ENCODE assay signal across 17 cellular contexts in genomic region chr10:78831457-78831856, GRCh38.
"Had no signal": no experiment of that assay in that cellular context is flagged by ENCODE, and none has a peak within 500 bp of the region (broad histone marks: within the 10 kb centered on the region; RNA-seq: fewer than 3 reads in every experiment).

No MANE protein-coding gene starts in this region.

- H3K9ac ChIP-seq: parathyroid adenoma had no signal

- H3K27me3 ChIP-seq: gastroesophageal sphincter, vagina had no signal

- H3K9me3 ChIP-seq: mucosa of descending colon, vagina had no signal

- H2AFZ ChIP-seq: parathyroid adenoma had no signal

- H3K4me3 ChIP-seq: gastroesophageal sphincter, mucosa of descending colon, tibial artery, vagina had no signal

- H3K27ac Mint-ChIP-seq: activated naive CD8-positive, alpha-beta T cell treated with anti-CD3 and anti-CD28 coated beads, Interleukin-2, amount 10 ng/mL, durations not matched to agents 7 days and 5 days; immature natural killer cell; stimulated activated effector memory CD8-positive, alpha-beta T cell treated with anti-CD3 and anti-CD28 coated beads, Interleukin-12 subunit alpha, Interleukin-12 subunit beta, amount 100 ng/mL, for 72 hours had no signal

- H3K4me1 Mint-ChIP-seq: activated naive CD8-positive, alpha-beta T cell treated with anti-CD3 and anti-CD28 coated beads, Interleukin-2, amount 10 ng/mL, durations not matched to agents 7 days and 5 days; immature natural killer cell; stimulated activated effector memory CD8-positive, alpha-beta T cell treated with anti-CD3 and anti-CD28 coated beads, Interleukin-12 subunit alpha, Interleukin-12 subunit beta, amount 100 ng/mL, for 72 hours had no signal

- H3K27ac ChIP-seq: gastroesophageal sphincter, parathyroid adenoma, tibial artery, vagina had no signal

- ATAC-seq: activated CD4-positive, CD25-positive, alpha-beta regulatory T cell treated with anti-CD3 and anti-CD28 coated beads, Interleukin-2, amount 50 U/mL, for 24 hours; gastroesophageal sphincter; mucosa of descending colon; stimulated activated effector memory CD8-positive, alpha-beta T cell treated with anti-CD3 and anti-CD28 coated beads, Interleukin-12 subunit alpha, Interleukin-12 subunit beta, amount 100 ng/mL, for 72 hours had no signal

- H3K79me2 ChIP-seq: parathyroid adenoma had no signal

- DNase-seq: activated CD4-positive, alpha-beta T cell treated with anti-CD3 and anti-CD28 coated beads, Interleukin-2, amount 50 U/mL, for 48 hours; activated gamma-delta T cell; activated naive CD8-positive, alpha-beta T cell treated with anti-CD3 and anti-CD28 coated beads, Interleukin-2, amount 10 ng/mL, durations not matched to agents 7 days and 5 days; activated T-cell treated with anti-CD3 and anti-CD28 coated beads, Interleukin-2, amount 50 U/mL, for 48 hours; anterior cingulate cortex; caudate nucleus; cortex of kidney; effector CD8-positive, alpha-beta T cell; immature natural killer cell; mammary epithelial cell; mucosa of descending colon; tibial artery had no signal

- H3K4me1 ChIP-seq: parathyroid adenoma, vagina had no signal

- H3K36me3 Mint-ChIP-seq: activated naive CD8-positive, alpha-beta T cell treated with anti-CD3 and anti-CD28 coated beads, Interleukin-2, amount 10 ng/mL, durations not matched to agents 7 days and 5 days; immature natural killer cell; stimulated activated effector memory CD8-positive, alpha-beta T cell treated with anti-CD3 and anti-CD28 coated beads, Interleukin-12 subunit alpha, Interleukin-12 subunit beta, amount 100 ng/mL, for 72 hours had no signal

- H3K4me3 Mint-ChIP-seq: activated naive CD8-positive, alpha-beta T cell treated with anti-CD3 and anti-CD28 coated beads, Interleukin-2, amount 10 ng/mL, durations not matched to agents 7 days and 5 days; immature natural killer cell; stimulated activated effector memory CD8-positive, alpha-beta T cell treated with anti-CD3 and anti-CD28 coated beads, Interleukin-12 subunit alpha, Interleukin-12 subunit beta, amount 100 ng/mL, for 72 hours had no signal

- H3K36me3 ChIP-seq: gastroesophageal sphincter, tibial artery, vagina had no signal
